1 cellular context compared by ENCODE assay signal in the genomic region with DNA sequence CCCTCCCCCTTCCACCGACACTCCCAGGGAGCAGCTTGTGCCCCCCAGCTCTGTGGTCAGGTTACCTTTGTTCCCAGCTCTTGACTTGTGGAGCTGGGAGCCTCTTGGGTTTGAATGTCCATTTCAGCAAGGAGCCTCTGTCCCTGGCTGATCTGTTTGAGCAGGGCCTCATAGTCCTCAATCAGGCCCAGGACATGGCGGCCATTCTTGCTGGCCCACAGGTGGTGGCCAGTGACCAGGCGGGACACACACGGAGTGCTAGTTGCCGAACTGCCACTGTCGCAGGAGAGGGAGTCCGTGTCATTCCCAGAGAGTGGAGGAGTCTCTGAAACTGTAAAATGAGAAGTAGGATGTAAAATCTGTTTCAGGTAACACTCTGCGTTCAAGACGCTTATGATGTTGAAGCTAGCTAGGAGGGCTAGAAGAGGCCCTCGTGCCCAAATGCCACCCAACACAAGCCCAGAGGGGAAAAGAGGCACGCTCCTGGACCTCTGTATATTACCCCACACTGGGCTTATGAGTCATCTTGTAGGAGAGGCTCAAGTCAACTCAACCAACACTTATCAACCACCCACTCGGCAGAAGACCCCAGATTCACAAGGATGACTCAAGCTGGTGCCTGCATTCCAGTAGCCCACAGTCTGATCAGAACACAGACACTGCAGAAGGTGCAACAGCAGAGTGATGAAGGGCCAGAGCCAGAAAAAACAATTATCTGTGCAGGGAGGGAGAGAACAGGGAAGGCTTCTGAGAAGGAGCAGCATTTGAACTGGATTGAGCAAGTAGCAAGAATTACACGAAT.
TF ChIP-seq lines count a peak whose summit lies in the region.

No MANE protein-coding gene starts in this region.

TF ChIP-seq in HepG2, 621 proteins besides CTCF, POLR2A, EP300 and RAD21 (continued from another document):
- no peak for TF ChIP-seq GZF1 (CRISPR knock-in tag; IDR thresholded peaks at IDR 0.05)
- no peak for TF ChIP-seq PHF20 (CRISPR knock-in tag; IDR thresholded peaks at IDR 0.05)
- no peak for TF ChIP-seq ZNF367 (CRISPR knock-in tag; IDR thresholded peaks at IDR 0.05; ENCODE audit: borderline replicate concordance)
